Comparison of ENCODE assay signal across 1 cellular context in genomic region chr2:20536619-20537422, GRCh38.
A peak's percentile ranks its signal among the peaks of the same experiment; 100 is the strongest.
TF ChIP-seq lines count a peak whose summit lies in the region.

No MANE protein-coding gene starts in this region.

TF ChIP-seq in HepG2, 621 proteins besides CTCF, POLR2A, EP300 and RAD21 (continued from another document and continues in another):
- TF ChIP-seq ZNF800 (CRISPR knock-in tag; IDR thresholded peaks at IDR 0.05) = 0 out of 2 replicates have a peak, but pooled peaks have one; percentile 30
- TF ChIP-seq MBNL3 (CRISPR knock-in tag; conservative IDR thresholded peaks at IDR 0.05) = no peak
- no peak for TF ChIP-seq ZBTB44 (CRISPR knock-in tag; IDR thresholded peaks at IDR 0.05)
- peak; percentile 36; the same call in 1 of the 2 replicates for TF ChIP-seq ZMYM3 (CRISPR knock-in tag; IDR thresholded peaks at IDR 0.05)
- peak; percentile 67; the same call in 1 of the 2 replicates for TF ChIP-seq CHD4 (IDR thresholded peaks at IDR 0.05; ENCODE audit: borderline replicate concordance, low read length)
- TF ChIP-seq ZNF605 (CRISPR knock-in tag; IDR thresholded peaks at IDR 0.05) = peak; percentile 46; the same call in 1 of the 2 replicates
- TF ChIP-seq ZNF550 (CRISPR knock-in tag; IDR thresholded peaks at IDR 0.05; ENCODE audit: borderline replicate concordance) = no peak
- TF ChIP-seq ETS1 (CRISPR knock-in tag; IDR thresholded peaks at IDR 0.05) = no peak; the same call in 1 of the 2 replicates
- peak; percentile 13; the same call in 1 of the 2 replicates for TF ChIP-seq JUN (CRISPR knock-in tag; IDR thresholded peaks at IDR 0.05)
- TF ChIP-seq HMGXB4 (CRISPR knock-in tag; IDR thresholded peaks at IDR 0.05; ENCODE audit: borderline replicate concordance in 1 of 2, low read depth in 1 of 2) = no peak
- TF ChIP-seq ZNF687 (CRISPR knock-in tag; IDR thresholded peaks at IDR 0.05) = peak; percentile 96
- TF ChIP-seq ZBTB26 (CRISPR knock-in tag; IDR thresholded peaks at IDR 0.05; ENCODE audit: borderline replicate concordance) = no peak
- TF ChIP-seq CENPX (CRISPR knock-in tag; IDR thresholded peaks at IDR 0.05) = no peak
- 0 out of 2 replicates have a peak, but pooled peaks have one; percentile 5 for TF ChIP-seq TMF1 (CRISPR knock-in tag; IDR thresholded peaks at IDR 0.05; ENCODE audit: low read depth)
- TF ChIP-seq RFX3 (CRISPR knock-in tag; IDR thresholded peaks at IDR 0.05) = no peak
- no peak for TF ChIP-seq RELA (CRISPR knock-in tag; IDR thresholded peaks at IDR 0.05)
- 0 out of 2 replicates have a peak, but pooled peaks have one; percentile 20 for TF ChIP-seq KDM2A (CRISPR knock-in tag; IDR thresholded peaks at IDR 0.05; ENCODE audit: borderline replicate concordance, low read depth)
- no peak for TF ChIP-seq ZNF549 (CRISPR knock-in tag; IDR thresholded peaks at IDR 0.05)
- TF ChIP-seq ZNF142 (CRISPR knock-in tag; IDR thresholded peaks at IDR 0.05) = 0 out of 2 replicates have a peak, but pooled peaks have one; percentile 2
- TF ChIP-seq ZSCAN29 (CRISPR knock-in tag; conservative IDR thresholded peaks at IDR 0.05) = no peak
- no peak for TF ChIP-seq E2F5 (CRISPR knock-in tag; conservative IDR thresholded peaks at IDR 0.05)
- TF ChIP-seq ERF (CRISPR knock-in tag; IDR thresholded peaks at IDR 0.05) = no peak
- TF ChIP-seq XRCC5 (optimal IDR thresholded peaks at IDR 0.05; ENCODE audit: low read length) = peak; percentile 24
- TF ChIP-seq ZNF652 (CRISPR knock-in tag; IDR thresholded peaks at IDR 0.05; ENCODE audit: borderline replicate concordance, low read depth) = peak; percentile 96
- TF ChIP-seq ZNF343 (CRISPR knock-in tag; IDR thresholded peaks at IDR 0.05) = no peak
- TF ChIP-seq ZNF430 (CRISPR knock-in tag; IDR thresholded peaks at IDR 0.05) = 0 out of 2 replicates have a peak, but pooled peaks have one; percentile 23
- TF ChIP-seq ATF6 (CRISPR knock-in tag; conservative IDR thresholded peaks at IDR 0.05) = no peak
- TF ChIP-seq ZFYVE20 (CRISPR knock-in tag; IDR thresholded peaks at IDR 0.05; ENCODE audit: borderline replicate concordance, low read depth) = no peak
- no peak for TF ChIP-seq SYNCRIP (IDR thresholded peaks at IDR 0.05; ENCODE audit: insufficient read depth, low read depth, low read length)
- no peak for TF ChIP-seq SSRP1 (CRISPR knock-in tag; IDR thresholded peaks at IDR 0.05)
- 0 out of 2 replicates have a peak, but pooled peaks have one; percentile 39 for TF ChIP-seq ZNF292 (CRISPR knock-in tag; IDR thresholded peaks at IDR 0.05; ENCODE audit: borderline replicate concordance, low read depth)
- peak; percentile 32 for TF ChIP-seq PCBP2 (optimal IDR thresholded peaks at IDR 0.05; ENCODE audit: low read depth, low read length, poor library complexity, severe bottlenecking)
- peak; percentile 40 for TF ChIP-seq ZFP90 (CRISPR knock-in tag; IDR thresholded peaks at IDR 0.05; ENCODE audit: borderline replicate concordance)
